In the genomic region with DNA sequence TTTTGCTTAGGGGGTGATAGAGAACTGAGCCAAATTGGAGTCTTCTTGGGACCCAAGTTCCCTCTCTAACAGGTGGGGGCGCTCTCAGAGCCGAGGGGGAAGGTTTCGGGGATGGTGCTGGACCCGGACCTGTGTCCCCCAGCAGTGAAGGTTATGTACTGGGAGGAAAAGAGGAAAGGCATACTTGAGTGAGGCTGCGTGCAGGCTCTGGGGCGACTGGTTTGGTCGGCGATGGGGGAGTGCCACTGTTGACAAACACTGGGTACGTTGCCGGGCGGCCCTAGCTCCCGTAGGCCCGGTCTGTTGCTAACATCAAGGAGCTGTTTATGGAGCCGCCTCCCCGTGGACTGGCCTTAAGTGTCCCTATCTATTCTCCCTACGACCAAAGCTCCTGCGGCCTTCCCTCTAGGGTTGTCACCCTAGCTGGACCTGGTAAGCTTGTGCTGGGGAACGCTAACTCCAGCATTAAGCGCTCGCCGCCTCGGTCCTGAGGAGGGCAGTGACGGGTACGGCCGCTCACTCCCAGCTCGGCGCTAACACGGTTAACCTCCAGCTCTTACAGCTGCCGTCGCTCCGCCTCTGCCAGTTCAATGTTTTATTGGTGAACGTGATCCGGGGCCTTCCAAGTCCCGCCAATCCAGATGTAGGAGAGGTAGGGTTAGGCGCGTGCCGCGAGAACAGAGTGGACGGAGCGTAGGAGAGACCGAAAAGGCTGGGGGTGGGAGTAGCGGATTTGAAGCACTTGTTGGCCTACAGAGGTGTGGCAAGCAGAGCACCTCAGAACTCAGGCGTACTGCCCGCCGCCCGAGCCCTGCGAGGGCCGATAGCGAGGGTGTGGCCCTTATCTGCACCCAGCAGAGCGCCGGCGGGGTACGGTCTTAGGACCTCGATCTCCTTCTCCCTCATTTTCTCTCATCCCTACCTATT, we compare ENCODE assay signal across 8 cellular contexts. TPM values are rescaled to one million over a fixed set of nuclear protein-coding genes. Genes with fewer than 3 reads are reported as not detected.
DNase-seq lines count a peak whose midpoint lies in the region; TF ChIP-seq lines count a peak whose summit lies in the region.

A gene (plus strand): TSS at position 685 of the 927 bp plus-strand sequence. CDS start 422 bp downstream, outside the sequence.

- H3K9me3 Mint-ChIP-seq in nephron, result no peaks in the 10 kb centered on the region
- H3K9me3 Mint-ChIP-seq in stimulated activated naive CD8-positive, alpha-beta T cell treated with anti-CD3 and anti-CD28 coated beads, Interleukin-15, Interleukin-2, amounts not matched to agents 100 ng/mL and 50 ng/mL, for 24 hours, result no peaks in the 10 kb centered on the region

- peak within 1 kb of the TSS; percentile 83 for H3K9ac ChIP-seq in Loucy (ENCODE audit: low read depth, low read length, poor library complexity, severe bottlenecking)

- peak within 1 kb of the TSS; percentile 88 to 93 (median 90) for H3K27ac Mint-ChIP-seq in nephron
- H3K27ac Mint-ChIP-seq in stimulated activated naive CD8-positive, alpha-beta T cell treated with anti-CD3 and anti-CD28 coated beads, Interleukin-15, Interleukin-2, amounts not matched to agents 100 ng/mL and 50 ng/mL, for 24 hours, result peak within 1 kb of the TSS; percentile 92

- H3K36me3 ChIP-seq in H7 (replicated peaks; ENCODE audit: control insufficient read depth, insufficient read depth, low read length) (peaks cover 26% of the 10 kb centered on the region), Loucy (ENCODE audit: insufficient read depth, low read length) (peaks cover 7% of the 10 kb centered on the region; the same call in 1 of the 2 replicates)

- peaks cover 41% of the 10 kb centered on the region for H3K36me3 Mint-ChIP-seq in nephron (ENCODE audit: low read depth)
- peaks cover 29% of the 10 kb centered on the region for H3K36me3 Mint-ChIP-seq in stimulated activated naive CD8-positive, alpha-beta T cell treated with anti-CD3 and anti-CD28 coated beads, Interleukin-15, Interleukin-2, amounts not matched to agents 100 ng/mL and 50 ng/mL, for 24 hours (ENCODE audit: low read depth)

- H3K4me3 Mint-ChIP-seq in nephron, result peak within 1 kb of the TSS; percentile 83 to 94 (median 88)
- H3K4me3 Mint-ChIP-seq in stimulated activated naive CD8-positive, alpha-beta T cell treated with anti-CD3 and anti-CD28 coated beads, Interleukin-15, Interleukin-2, amounts not matched to agents 100 ng/mL and 50 ng/mL, for 24 hours, result peak within 1 kb of the TSS; percentile 92

- peaks cover 41% of the 10 kb centered on the region for H3K4me1 Mint-ChIP-seq in nephron
- peaks cover 44% of the 10 kb centered on the region for H3K4me1 Mint-ChIP-seq in stimulated activated naive CD8-positive, alpha-beta T cell treated with anti-CD3 and anti-CD28 coated beads, Interleukin-15, Interleukin-2, amounts not matched to agents 100 ng/mL and 50 ng/mL, for 24 hours (ENCODE audit: low read depth)

- in situ Hi-C loops in G401 (cut with HindIII; ENCODE audit: low sequenced_read_pairs), result no loop called here

- TF ChIP-seq POLR2A in Raji (IDR thresholded peaks at IDR 0.05; ENCODE audit: insufficient read depth, low read depth, low read length), result peak; percentile 81

- no peaks in the 10 kb centered on the region for H3K27me3 Mint-ChIP-seq in nephron (ENCODE audit: low read depth)
- H3K27me3 Mint-ChIP-seq in stimulated activated naive CD8-positive, alpha-beta T cell treated with anti-CD3 and anti-CD28 coated beads, Interleukin-15, Interleukin-2, amounts not matched to agents 100 ng/mL and 50 ng/mL, for 24 hours, result no peaks in the 10 kb centered on the region

- peaks cover 14% of the 10 kb centered on the region for H3K4me1 ChIP-seq in Loucy (ENCODE audit: insufficient read depth, low read length, poor library complexity, severe bottlenecking)

- DNase-seq in G401 (ENCODE audit: low spot score) (peak; percentile 99), H7 (peak; percentile 95), fibroblast of pulmonary artery (ENCODE audit: low read depth) (peak; percentile 99)
- DNase-seq in activated T-helper 9 cell treated with anti-CD3 and anti-CD28 coated beads, Interleukin-2, amount 50 U/mL, for 16 hours (ENCODE audit: low read depth), result peak; percentile 85

- H3F3A ChIP-seq in Loucy (ENCODE audit: low read depth), result no peaks in the 10 kb centered on the region

- H3K79me2 ChIP-seq in Loucy (ENCODE audit: insufficient read depth, low read length), result peaks cover 11% of the 10 kb centered on the region; the same call in 1 of the 2 replicates

- no peaks in the 10 kb centered on the region for H4K20me1 ChIP-seq in Loucy (ENCODE audit: insufficient read depth, low read length, poor library complexity, severe bottlenecking)

- peak within 1 kb of the TSS; percentile 89 for H3K4me2 ChIP-seq in Loucy (ENCODE audit: low read depth, low read length, poor library complexity, severe bottlenecking)

- TF ChIP-seq CTCF in Loucy (conservative IDR thresholded peaks at IDR 0.05; ENCODE audit: low read length) (peak; percentile 83), fibroblast of pulmonary artery (IDR thresholded peaks at IDR 0.05; ENCODE audit: low read length, missing control alignments) (peak; percentile 46), nephron (IDR thresholded peaks at IDR 0.05; ENCODE audit: unreplicated experiment in 3 of 3) (peak; percentile 27 to 48 (median 46))

- H2AFZ ChIP-seq in Loucy (ENCODE audit: low read length), result peak within 1 kb of the TSS; percentile 76

- H3K9me2 ChIP-seq in Loucy (replicated peaks; ENCODE audit: low read depth, low read length), result no peaks in the 10 kb centered on the region

- peak within 1 kb of the TSS; percentile 93 for H3K4me3 ChIP-seq in H7 (ENCODE audit: insufficient read depth, low read depth, low read length)
- H3K4me3 ChIP-seq in Loucy (ENCODE audit: low read length, poor library complexity, severe bottlenecking), result peak within 1 kb of the TSS; percentile 88
- H3K4me3 ChIP-seq in fibroblast of pulmonary artery (replicated peaks; ENCODE audit: low read depth, low read length), result peak within 1 kb of the TSS; percentile 87

- H3K9me3 ChIP-seq in Loucy (ENCODE audit: insufficient read depth, low read depth, low read length), result no peaks in the 10 kb centered on the region

- H3K27me3 ChIP-seq in H7 (ENCODE audit: control insufficient read depth, insufficient read depth, low read length) (peaks cover 2% of the 10 kb centered on the region; the same call in 1 of the 2 replicates), Loucy (ENCODE audit: insufficient read depth, low read length, poor library complexity, severe bottlenecking) (no peaks in the 10 kb centered on the region)

RNA-seq across cellular contexts. Expression of the gene that starts here (rescaled TPM):
- 22.7 and 27.2 TPM in 2 replicates for total RNA-seq in G401 (2014; rRNA removed; shearing (Covaris generic))
- total RNA-seq in H7 (2014; rRNA removed; shearing (Covaris generic)), result 57.3 and 64.7 TPM in 2 replicates

Comparison
In these comparisons a context has a peak if more than half of its experiments do, and no peak if none do; other contexts are left out.
1. Peak in every context shown above with its lines: DNase-seq and H3K4me3 ChIP-seq.